9 cellular contexts compared by ENCODE assay signal in the genomic region with DNA sequence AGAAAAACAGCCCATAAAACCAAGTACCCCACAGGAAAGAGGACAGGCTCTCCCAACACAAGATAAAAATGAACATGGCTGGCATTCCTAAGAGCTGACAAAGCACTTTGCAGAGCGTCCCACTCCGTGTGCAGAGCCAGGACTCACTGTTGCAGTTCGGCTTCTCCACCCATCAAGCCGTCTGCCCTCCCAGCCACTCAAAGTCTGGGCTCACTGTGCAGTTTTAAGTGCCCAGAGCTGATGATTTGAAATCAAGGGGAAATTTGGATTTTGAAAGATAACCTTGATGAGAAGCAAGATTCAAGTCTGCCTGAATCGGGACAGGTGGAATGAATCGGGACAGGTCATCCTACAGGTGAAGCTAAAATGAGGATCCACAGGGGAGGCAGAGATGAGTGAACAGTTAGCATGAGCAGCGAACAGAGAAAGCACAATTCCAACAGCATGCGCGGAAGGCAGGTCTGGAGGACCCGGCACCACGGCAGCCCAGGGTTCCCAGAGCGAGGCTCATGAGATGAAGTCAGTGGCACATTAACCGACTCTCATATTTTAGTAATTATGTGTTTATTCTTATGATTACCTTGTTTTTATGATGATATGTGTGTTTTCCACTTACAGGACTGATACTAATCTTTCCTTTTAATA. TPM values are rescaled to one million over a fixed set of nuclear protein-coding genes. Genes with fewer than 3 reads are reported as not detected.
A peak's percentile ranks its signal among the peaks of the same experiment; 100 is the strongest.
DNase-seq lines count a peak whose midpoint lies in the region; ATAC-seq and TF ChIP-seq lines count a peak whose summit lies in the region.
"Had no signal": no experiment of that assay in that cellular context is flagged by ENCODE, and none has a peak within 500 bp of the region (broad histone marks: within the 10 kb centered on the region; RNA-seq: fewer than 3 reads in every experiment).

No MANE protein-coding gene starts in this region.

- no peak overlapping the region for H3K4me3 ChIP-seq in mucosa of descending colon

- H3K9me3 Mint-ChIP-seq in activated T-cell treated with anti-CD3 and anti-CD28 coated beads, Interleukin-2, amount 50 U/mL, for 24 hours, result no peaks in the 10 kb centered on the region
- H3K9me3 Mint-ChIP-seq in activated T-cell treated with anti-CD3 and anti-CD28 coated beads, Interleukin-2, amount 50 U/mL, for 4 hours, result no peaks in the 10 kb centered on the region
- no peaks in the 10 kb centered on the region for H3K9me3 Mint-ChIP-seq in WTC11

- POLR2A ChIA-PET in WTC11 (lab: Charles Lee), result no interaction called here

- no peak for DNase-seq in activated T-cell treated with anti-CD3 and anti-CD28 coated beads, Interleukin-2, amount 50 U/mL, for 24 hours
- DNase-seq in activated T-cell treated with anti-CD3 and anti-CD28 coated beads, Interleukin-2, amount 50 U/mL, for 4 hours, result no peak
- DNase-seq in WTC11 (ENCODE audit: low spot score) (no peak), left cardiac atrium (no peak), stromal cell of bone marrow (ENCODE audit: low read depth) (peak; percentile 57), mucosa of descending colon (no peak)
- DNase-seq: AML-193 had no signal

- TF ChIP-seq CTCF in WTC11 (IDR thresholded peaks at IDR 0.05) (no peak), mucosa of descending colon (IDR thresholded peaks at IDR 0.05) (no peak)

- H3K4me1 Mint-ChIP-seq in activated T-cell treated with anti-CD3 and anti-CD28 coated beads, Interleukin-2, amount 50 U/mL, for 24 hours (ENCODE audit: low read depth), result peaks cover 14% of the 10 kb centered on the region
- peaks cover 12% of the 10 kb centered on the region for H3K4me1 Mint-ChIP-seq in activated T-cell treated with anti-CD3 and anti-CD28 coated beads, Interleukin-2, amount 50 U/mL, for 4 hours (ENCODE audit: low read depth)
- H3K4me1 Mint-ChIP-seq in WTC11, result no peaks in the 10 kb centered on the region

- H3K27me3 Mint-ChIP-seq in activated T-cell treated with anti-CD3 and anti-CD28 coated beads, Interleukin-2, amount 50 U/mL, for 24 hours, result no peaks in the 10 kb centered on the region
- H3K27me3 Mint-ChIP-seq in activated T-cell treated with anti-CD3 and anti-CD28 coated beads, Interleukin-2, amount 50 U/mL, for 4 hours (ENCODE audit: low read depth), result no peaks in the 10 kb centered on the region
- no peaks in the 10 kb centered on the region for H3K27me3 Mint-ChIP-seq in WTC11 (ENCODE audit: low read depth)

- peaks cover 98% of the 10 kb centered on the region for H3K36me3 Mint-ChIP-seq in activated T-cell treated with anti-CD3 and anti-CD28 coated beads, Interleukin-2, amount 50 U/mL, for 24 hours (ENCODE audit: low read depth)
- H3K36me3 Mint-ChIP-seq in activated T-cell treated with anti-CD3 and anti-CD28 coated beads, Interleukin-2, amount 50 U/mL, for 4 hours (ENCODE audit: insufficient read depth), result peaks cover 58% of the 10 kb centered on the region
- peaks cover 60% of the 10 kb centered on the region for H3K36me3 Mint-ChIP-seq in WTC11

- H3K36me3 ChIP-seq in mucosa of descending colon (ENCODE audit: low read depth), result peaks cover 5% of the 10 kb centered on the region

- no peak for ATAC-seq in activated T-cell treated with anti-CD3 and anti-CD28 coated beads, Interleukin-2, amount 50 U/mL, for 4 hours
- no peak for ATAC-seq in WTC11
- ATAC-seq in left cardiac atrium, result peak; percentile 72 to 91
- no peak for ATAC-seq in GM18907 (IDR thresholded peaks at IDR 0.05; ENCODE audit: unreplicated experiment)
- no peak for ATAC-seq in HG03095 (IDR thresholded peaks at IDR 0.05; ENCODE audit: unreplicated experiment)
- ATAC-seq in mucosa of descending colon, result no peak

- no peak overlapping the region for H3K4me3 Mint-ChIP-seq in activated T-cell treated with anti-CD3 and anti-CD28 coated beads, Interleukin-2, amount 50 U/mL, for 24 hours
- no peak overlapping the region for H3K4me3 Mint-ChIP-seq in activated T-cell treated with anti-CD3 and anti-CD28 coated beads, Interleukin-2, amount 50 U/mL, for 4 hours
- no peak overlapping the region for H3K4me3 Mint-ChIP-seq in WTC11

- peak overlapping the region; percentile 81 for H3K27ac Mint-ChIP-seq in activated T-cell treated with anti-CD3 and anti-CD28 coated beads, Interleukin-2, amount 50 U/mL, for 24 hours
- peak overlapping the region; percentile 23; the same call in 1 of the 2 replicates for H3K27ac Mint-ChIP-seq in WTC11

- CTCF ChIA-PET in WTC11 (lab: Charles Lee), result interaction anchor here (3.8 kb wide), 1 partner anchor 109 kb away, joined by 62 read pairs; no protein-coding TSS in a partner anchor

- no peaks in the 10 kb centered on the region for H3K4me1 ChIP-seq in mucosa of descending colon (ENCODE audit: low read depth)

- intact Hi-C loops in left cardiac atrium (cut with DNase I), result loop anchor here in 1 of 2 donors (10.0 kb wide), 1 partner anchor 379 kb away; no protein-coding TSS in a partner anchor
- intact Hi-C loops in mucosa of descending colon (cut with DNase I, micrococcal nuclease), result loop anchor here in 1 of 2 donors (10.0 kb wide), 1 partner anchor 379 kb away; no protein-coding TSS in a partner anchor

- no peaks in the 10 kb centered on the region for H3K9me3 ChIP-seq in mucosa of descending colon

TF ChIP-seq in WTC11, 78 proteins besides CTCF, POLR2A, EP300 and RAD21 (continues in another document):
- TF ChIP-seq NFYB (CRISPR knock-in tag; conservative IDR thresholded peaks at IDR 0.05; ENCODE audit: low read depth) (no peak), ZBTB21 (CRISPR knock-in tag; IDR thresholded peaks at IDR 0.05; ENCODE audit: borderline replicate concordance) (no peak), JUN (CRISPR knock-in tag; IDR thresholded peaks at IDR 0.05) (no peak), CBFB (CRISPR knock-in tag; IDR thresholded peaks at IDR 0.05; ENCODE audit: low read depth) (no peak), HMGA2 (CRISPR knock-in tag; IDR thresholded peaks at IDR 0.05) (no peak)
- TF ChIP-seq, protein P1, sequence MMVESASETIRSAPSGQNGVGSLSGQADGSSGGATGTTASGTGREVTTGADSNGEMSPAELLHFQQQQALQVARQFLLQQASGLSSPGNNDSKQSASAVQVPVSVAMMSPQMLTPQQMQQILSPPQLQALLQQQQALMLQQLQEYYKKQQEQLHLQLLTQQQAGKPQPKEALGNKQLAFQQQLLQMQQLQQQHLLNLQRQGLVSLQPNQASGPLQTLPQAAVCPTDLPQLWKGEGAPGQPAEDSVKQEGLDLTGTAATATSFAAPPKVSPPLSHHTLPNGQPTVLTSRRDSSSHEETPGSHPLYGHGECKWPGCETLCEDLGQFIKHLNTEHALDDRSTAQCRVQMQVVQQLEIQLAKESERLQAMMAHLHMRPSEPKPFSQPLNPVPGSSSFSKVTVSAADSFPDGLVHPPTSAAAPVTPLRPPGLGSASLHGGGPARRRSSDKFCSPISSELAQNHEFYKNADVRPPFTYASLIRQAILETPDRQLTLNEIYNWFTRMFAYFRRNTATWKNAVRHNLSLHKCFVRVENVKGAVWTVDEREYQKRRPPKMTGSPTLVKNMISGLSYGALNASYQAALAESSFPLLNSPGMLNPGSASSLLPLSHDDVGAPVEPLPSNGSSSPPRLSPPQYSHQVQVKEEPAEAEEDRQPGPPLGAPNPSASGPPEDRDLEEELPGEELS (CRISPR knock-in tag; IDR thresholded peaks at IDR 0.05), result no peak
- TF ChIP-seq, protein P2, sequence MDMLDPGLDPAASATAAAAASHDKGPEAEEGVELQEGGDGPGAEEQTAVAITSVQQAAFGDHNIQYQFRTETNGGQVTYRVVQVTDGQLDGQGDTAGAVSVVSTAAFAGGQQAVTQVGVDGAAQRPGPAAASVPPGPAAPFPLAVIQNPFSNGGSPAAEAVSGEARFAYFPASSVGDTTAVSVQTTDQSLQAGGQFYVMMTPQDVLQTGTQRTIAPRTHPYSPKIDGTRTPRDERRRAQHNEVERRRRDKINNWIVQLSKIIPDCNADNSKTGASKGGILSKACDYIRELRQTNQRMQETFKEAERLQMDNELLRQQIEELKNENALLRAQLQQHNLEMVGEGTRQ (CRISPR knock-in tag; IDR thresholded peaks at IDR 0.05), result no peak
- TF ChIP-seq, protein P3, sequence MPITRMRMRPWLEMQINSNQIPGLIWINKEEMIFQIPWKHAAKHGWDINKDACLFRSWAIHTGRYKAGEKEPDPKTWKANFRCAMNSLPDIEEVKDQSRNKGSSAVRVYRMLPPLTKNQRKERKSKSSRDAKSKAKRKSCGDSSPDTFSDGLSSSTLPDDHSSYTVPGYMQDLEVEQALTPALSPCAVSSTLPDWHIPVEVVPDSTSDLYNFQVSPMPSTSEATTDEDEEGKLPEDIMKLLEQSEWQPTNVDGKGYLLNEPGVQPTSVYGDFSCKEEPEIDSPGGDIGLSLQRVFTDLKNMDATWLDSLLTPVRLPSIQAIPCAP (CRISPR knock-in tag; IDR thresholded peaks at IDR 0.05), result no peak
- TF ChIP-seq, protein P4, sequence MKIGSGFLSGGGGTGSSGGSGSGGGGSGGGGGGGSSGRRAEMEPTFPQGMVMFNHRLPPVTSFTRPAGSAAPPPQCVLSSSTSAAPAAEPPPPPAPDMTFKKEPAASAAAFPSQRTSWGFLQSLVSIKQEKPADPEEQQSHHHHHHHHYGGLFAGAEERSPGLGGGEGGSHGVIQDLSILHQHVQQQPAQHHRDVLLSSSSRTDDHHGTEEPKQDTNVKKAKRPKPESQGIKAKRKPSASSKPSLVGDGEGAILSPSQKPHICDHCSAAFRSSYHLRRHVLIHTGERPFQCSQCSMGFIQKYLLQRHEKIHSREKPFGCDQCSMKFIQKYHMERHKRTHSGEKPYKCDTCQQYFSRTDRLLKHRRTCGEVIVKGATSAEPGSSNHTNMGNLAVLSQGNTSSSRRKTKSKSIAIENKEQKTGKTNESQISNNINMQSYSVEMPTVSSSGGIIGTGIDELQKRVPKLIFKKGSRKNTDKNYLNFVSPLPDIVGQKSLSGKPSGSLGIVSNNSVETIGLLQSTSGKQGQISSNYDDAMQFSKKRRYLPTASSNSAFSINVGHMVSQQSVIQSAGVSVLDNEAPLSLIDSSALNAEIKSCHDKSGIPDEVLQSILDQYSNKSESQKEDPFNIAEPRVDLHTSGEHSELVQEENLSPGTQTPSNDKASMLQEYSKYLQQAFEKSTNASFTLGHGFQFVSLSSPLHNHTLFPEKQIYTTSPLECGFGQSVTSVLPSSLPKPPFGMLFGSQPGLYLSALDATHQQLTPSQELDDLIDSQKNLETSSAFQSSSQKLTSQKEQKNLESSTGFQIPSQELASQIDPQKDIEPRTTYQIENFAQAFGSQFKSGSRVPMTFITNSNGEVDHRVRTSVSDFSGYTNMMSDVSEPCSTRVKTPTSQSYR (CRISPR knock-in tag; IDR thresholded peaks at IDR 0.05), result no peak

RNA-seq across cellular contexts. Expression of a gene that starts 39.8 kb away (rescaled TPM):
- total RNA-seq in activated T-cell treated with anti-CD3 and anti-CD28 coated beads, Interleukin-2, amount 50 U/mL, for 4 hours, result 1 to 10 TPM; 4.1 to 6.1 (median 6.0) TPM
- total RNA-seq in WTC11 (2021), result 0.21 to 0.28 TPM (median 0.27 TPM) in 3 replicates
- 1 to 10 TPM in 1 of 2 donors, under 1 TPM in 1; 0.94 to 1.8 TPM for total RNA-seq in left cardiac atrium
- 1 to 10 TPM; 1.4 to 2.4 (median 2.3) TPM for total RNA-seq in mucosa of descending colon

Comparison
In these comparisons a context has a peak if more than half of its experiments do, and no peak if none do; other contexts are left out.
1. ATAC-seq: peak in left cardiac atrium (2 of 2); none in activated T-cell treated with anti-CD3 and anti-CD28 coated beads, Interleukin-2, amount 50 U/mL, for 4 hours (0 of 2), WTC11 (single experiment), GM18907 (single experiment), HG03095 (single experiment) and mucosa of descending colon (single experiment).